ENCODE assay signal across 13 cellular contexts in genomic region chr1:156742801-156743200, GRCh38. TPM values are rescaled to one million over a fixed set of nuclear protein-coding genes. Genes with fewer than 3 reads are reported as not detected.
A peak's percentile ranks its signal among the peaks of the same experiment; 100 is the strongest.
DNase-seq lines count a peak whose midpoint lies in the region; ATAC-seq and TF ChIP-seq lines count a peak whose summit lies in the region.
"Had no signal": no experiment of that assay in that cellular context is flagged by ENCODE, and none has a peak within 500 bp of the region (broad histone marks: within the 10 kb centered on the region; RNA-seq: fewer than 3 reads in every experiment).

No MANE protein-coding gene starts in this region.

- no peaks in the 10 kb centered on the region for H3K27me3 Mint-ChIP-seq in CD4-positive, alpha-beta memory T cell
- H3K27me3 Mint-ChIP-seq in memory B cell, result no peaks in the 10 kb centered on the region

- H3K27ac ChIP-seq in ACC112 (ENCODE audit: low read depth, low read length) (peak overlapping the region; percentile 76; the same call in 1 of the 2 replicates), WERI-Rb-1 (peak overlapping the region; percentile 35)
- no peak overlapping the region for H3K27ac ChIP-seq in CD4-positive, alpha-beta memory T cell (ENCODE audit: low read depth, low read length)
- H3K27ac ChIP-seq: vagina had no signal

- H2AFZ ChIP-seq in ACC112 (ENCODE audit: low read length, unreplicated experiment), result no peak overlapping the region

- no peak for TF ChIP-seq CTCF in WERI-Rb-1 (IDR thresholded peaks at IDR 0.05; ENCODE audit: low read depth, low read length)

- POLR2A ChIA-PET in CD4-positive, alpha-beta memory T cell (lab: Charles Lee; ENCODE audit: partially characterized antibody), result interaction anchor here (3.5 to 6.7 kb wide), 3 partner anchors 9 to 24 kb away, joined by 103 to 158 read pairs (median 126); partner anchors contain the start of genes HDGF, ISG20L2, METTL25B and PRCC

- no peaks in the 10 kb centered on the region for H3K9me3 ChIP-seq in CD4-positive, alpha-beta memory T cell (ENCODE audit: control insufficient read depth in 1 of 2, low read length in 2 of 2)
- no peaks in the 10 kb centered on the region for H3K9me3 ChIP-seq in WERI-Rb-1 (ENCODE audit: severe bottlenecking)
- H3K9me3 ChIP-seq: gastroesophageal sphincter, vagina had no signal

- H3K4me3 ChIP-seq in ACC112 (ENCODE audit: low read depth, low read length) (no peak overlapping the region), WERI-Rb-1 (ENCODE audit: low read depth, low read length) (no peak overlapping the region)
- H3K4me3 ChIP-seq in CD4-positive, alpha-beta memory T cell (ENCODE audit: low read length in 2 of 2), result no peak overlapping the region
- H3K4me3 ChIP-seq: gastroesophageal sphincter, skin epidermis, vagina had no signal

- CTCF ChIA-PET in CD4-positive, alpha-beta memory T cell (lab: Charles Lee; ENCODE audit: partially characterized antibody), result interaction anchor here (1.2 to 2.6 kb wide), 2 partner anchors 9 to 24 kb away, joined by 4 to 15 read pairs; partner anchors contain the start of genes HDGF and PRCC

- no peak overlapping the region for H3K4me3 Mint-ChIP-seq in CD4-positive, alpha-beta memory T cell
- no peak overlapping the region for H3K4me3 Mint-ChIP-seq in memory B cell

- peaks cover 35% of the 10 kb centered on the region for H3K4me1 ChIP-seq in ACC112 (ENCODE audit: control insufficient read depth, insufficient read depth, low read length, unreplicated experiment)
- H3K4me1 ChIP-seq in CD4-positive, alpha-beta memory T cell (ENCODE audit: insufficient read depth, low read length), result peaks cover 42% of the 10 kb centered on the region

- peaks cover 53% of the 10 kb centered on the region for H3K79me2 ChIP-seq in ACC112 (ENCODE audit: control insufficient read depth, insufficient read depth, low read length, unreplicated experiment)

- peaks cover 29 to 64% (median 46%) of the 10 kb centered on the region in 4 donors for H3K4me1 Mint-ChIP-seq in CD4-positive, alpha-beta memory T cell
- H3K4me1 Mint-ChIP-seq in memory B cell, result peaks cover 30% of the 10 kb centered on the region

- H3K36me3 Mint-ChIP-seq in CD4-positive, alpha-beta memory T cell, result peaks cover 14 to 45% of the 10 kb centered on the region in 2 donors
- H3K36me3 Mint-ChIP-seq in memory B cell, result peaks cover 25% of the 10 kb centered on the region

- ATAC-seq in memory B cell (ENCODE audit: low read depth) (no peak), GM21825 (IDR thresholded peaks at IDR 0.05; ENCODE audit: unreplicated experiment) (no peak)
- ATAC-seq: gastroesophageal sphincter had no signal

- intact Hi-C loops in CD4-positive, alpha-beta memory T cell (cut with micrococcal nuclease), result loop anchor here (5.0 kb wide), 1 partner anchor 74 kb away; the partner anchor contains the start of gene SH2D2A

- H3K27ac Mint-ChIP-seq in CD4-positive, alpha-beta memory T cell, result peak overlapping the region in 5 of 7 donors; percentile 31 to 99 (median 68)
- peak overlapping the region; percentile 0 for H3K27ac Mint-ChIP-seq in memory B cell

- peaks cover 0 to 2% (median 0%) of the 10 kb centered on the region in 8 donors for H3K9me3 Mint-ChIP-seq in CD4-positive, alpha-beta memory T cell
- H3K9me3 Mint-ChIP-seq in memory B cell, result no peaks in the 10 kb centered on the region

- H3K36me3 ChIP-seq in ACC112 (ENCODE audit: insufficient read depth, low read length), result peaks cover 14% of the 10 kb centered on the region
- H3K36me3 ChIP-seq in CD4-positive, alpha-beta memory T cell (ENCODE audit: insufficient read depth, low read length), result peaks cover 25% of the 10 kb centered on the region
- peaks cover 56% of the 10 kb centered on the region for H3K36me3 ChIP-seq in WERI-Rb-1

- H3K27me3 ChIP-seq in ACC112 (ENCODE audit: insufficient read depth, low read length), result no peaks in the 10 kb centered on the region
- no peaks in the 10 kb centered on the region for H3K27me3 ChIP-seq in CD4-positive, alpha-beta memory T cell (ENCODE audit: insufficient read depth, low read length)
- H3K27me3 ChIP-seq in WERI-Rb-1 (ENCODE audit: insufficient read depth, low read depth, severe bottlenecking), result no peaks in the 10 kb centered on the region
- H3K27me3 ChIP-seq: gastroesophageal sphincter, vagina had no signal

- no peak for DNase-seq in CD4-positive, alpha-beta memory T cell
- DNase-seq in WERI-Rb-1 (no peak), memory B cell (ENCODE audit: low spot score in 2 of 2) (no peak), NCI-H345 (lab: John Stamatoyannopoulos, UW) (no peak), NCI-H2081 (lab: John Stamatoyannopoulos, UW) (no peak)
- DNase-seq: central memory CD4-positive, alpha-beta T cell; mesenchymal stem cell; NCI-H1105 had no signal

RNA-seq across cellular contexts. Expression of gene MRPL24, which starts 1.9 kb away (rescaled TPM):
- total RNA-seq in CD4-positive, alpha-beta memory T cell, result 10 to 100 TPM; 44.1 to 47.4 TPM
- polyA plus RNA-seq in CD4-positive, alpha-beta memory T cell, result 100 to 1,000 TPM in 1 of 2 donors, 10 to 100 TPM in 1; 86.7 to 150 TPM

RNA-seq across cellular contexts. Expression of gene HDGF, which starts 8.7 kb away (rescaled TPM):
- total RNA-seq in CD4-positive, alpha-beta memory T cell, result 10 to 100 TPM; 93.3 to 97.0 TPM
- polyA plus RNA-seq in CD4-positive, alpha-beta memory T cell, result 10 to 100 TPM; 23.8 to 49.3 TPM

RNA-seq across cellular contexts. Expression of gene ISG20L2, which starts 14.2 kb away (rescaled TPM):
- 10 to 100 TPM; 47.9 to 53.1 TPM for total RNA-seq in CD4-positive, alpha-beta memory T cell
- 10 to 100 TPM; 11.4 to 19.3 TPM for polyA plus RNA-seq in CD4-positive, alpha-beta memory T cell

RNA-seq across cellular contexts. Expression of gene METTL25B, which starts 14.5 kb away (rescaled TPM):
- total RNA-seq in CD4-positive, alpha-beta memory T cell, result 10 to 100 TPM; 30.5 to 35.7 TPM
- polyA plus RNA-seq in CD4-positive, alpha-beta memory T cell, result 1 to 10 TPM; 4.6 to 7.5 TPM

RNA-seq across cellular contexts. Expression of gene PRCC, which starts 24.5 kb away (rescaled TPM):
- 10 to 100 TPM; 60.9 to 61.3 TPM for total RNA-seq in CD4-positive, alpha-beta memory T cell
- polyA plus RNA-seq in CD4-positive, alpha-beta memory T cell, result 10 to 100 TPM; 32.8 to 52.7 TPM
